1 cellular context compared by ENCODE assay signal in the genomic region with DNA sequence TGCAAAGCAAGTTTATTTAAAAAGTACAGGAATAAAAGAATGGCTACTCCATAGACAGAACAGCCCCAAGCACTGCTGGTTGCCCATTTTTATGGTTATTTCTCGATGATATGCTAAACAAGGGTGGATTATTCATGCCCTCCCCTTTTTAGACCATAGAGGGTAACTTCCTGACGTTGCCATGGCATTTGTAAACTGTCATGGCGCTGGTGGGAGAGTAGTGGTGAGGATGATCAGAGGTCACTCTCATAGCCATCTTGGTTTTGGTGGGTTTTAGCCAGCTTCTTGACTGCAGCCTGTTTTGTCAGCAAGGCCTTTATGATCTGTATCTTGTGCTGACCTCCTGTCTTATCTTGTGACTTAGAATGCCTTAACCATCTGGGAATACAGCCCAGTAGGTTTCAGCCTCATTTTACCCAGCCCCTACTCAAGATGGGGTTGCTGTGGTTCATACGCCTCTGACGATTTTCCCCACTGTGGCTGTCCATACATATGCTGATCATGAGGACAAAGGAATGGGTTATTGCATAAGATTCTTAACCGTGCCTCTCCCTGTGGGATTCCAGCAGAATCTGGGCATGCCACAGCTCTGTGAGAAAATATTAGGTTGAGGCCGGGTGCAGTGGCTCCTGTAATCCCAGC.
TF ChIP-seq lines count a peak whose summit lies in the region.

No MANE protein-coding gene starts in this region.

TF ChIP-seq in K562, 482 proteins besides CTCF, POLR2A, EP300 and RAD21:
- no peak for TF ChIP-seq ZNF766 (CRISPR knock-in tag; conservative IDR thresholded peaks at IDR 0.05)
- peak; percentile 33; the same call in 1 of the 2 replicates for TF ChIP-seq RFX1 (IDR thresholded peaks at IDR 0.05)
- TF ChIP-seq ZNF583 (CRISPR knock-in tag; IDR thresholded peaks at IDR 0.05), result no peak
- TF ChIP-seq KHSRP (IDR thresholded peaks at IDR 0.05), result no peak
- TF ChIP-seq HOXB6 (CRISPR knock-in tag; IDR thresholded peaks at IDR 0.05; ENCODE audit: borderline replicate concordance), result no peak
- no peak for TF ChIP-seq ZC3H11A (IDR thresholded peaks at IDR 0.05; ENCODE audit: low read depth, low read length)
